Comparison of ENCODE assay signal across 17 cellular contexts in genomic region chr14:33754264-33754663, GRCh38.
A peak's percentile ranks its signal among the peaks of the same experiment; 100 is the strongest.
DNase-seq lines count a peak whose midpoint lies in the region; ATAC-seq and TF ChIP-seq lines count a peak whose summit lies in the region.
"Had no signal": no experiment of that assay in that cellular context is flagged by ENCODE, and none has a peak within 500 bp of the region (broad histone marks: within the 10 kb centered on the region; RNA-seq: fewer than 3 reads in every experiment).

No MANE protein-coding gene starts in this region.

- WGBS in sigmoid colon, 2 donors: 87 to 89% methylated on average over 4 of the region's 4 CpGs
- WGBS in tibial nerve, 2 donors: 53 to 74% methylated on average over 4 of the region's 4 CpGs

- no peaks in the 10 kb centered on the region for H3K4me1 ChIP-seq in sigmoid colon
- no peaks in the 10 kb centered on the region for H3K4me1 ChIP-seq in tibial nerve
- H3K4me1 ChIP-seq: psoas muscle, upper lobe of left lung had no signal

- TF ChIP-seq CTCF in astrocyte of the spinal cord (IDR thresholded peaks at IDR 0.05; ENCODE audit: low read depth, low read length) (no peak), sigmoid colon (IDR thresholded peaks at IDR 0.05) (no peak), tibial nerve (IDR thresholded peaks at IDR 0.05) (no peak)

- TF ChIP-seq EP300 in sigmoid colon (IDR thresholded peaks at IDR 0.05) (no peak), tibial nerve (IDR thresholded peaks at IDR 0.05) (no peak)

- in situ Hi-C loops in astrocyte of the spinal cord (cut with HindIII; ENCODE audit: low sequenced_read_pairs): no loop called here

- H3K4me3 ChIP-seq in astrocyte of the spinal cord (ENCODE audit: low read depth, low read length): no peak overlapping the region
- H3K4me3 ChIP-seq in sigmoid colon: no peak overlapping the region
- no peak overlapping the region for H3K4me3 ChIP-seq in tibial nerve
- H3K4me3 ChIP-seq: psoas muscle, upper lobe of left lung had no signal

- H3K27ac ChIP-seq in sigmoid colon (no peak overlapping the region), tibial nerve (no peak overlapping the region)
- H3K27ac ChIP-seq: psoas muscle, upper lobe of left lung had no signal

- peak; percentile 27 for DNase-seq in A172 (ENCODE audit: low spot score)
- peak; percentile 40 for DNase-seq in HS-27A (ENCODE audit: low read depth)
- DNase-seq in astrocyte of the spinal cord (ENCODE audit: low read depth, low spot score): peak; percentile 33
- peak; percentile 91 for DNase-seq in islet precursor cell
- DNase-seq in sigmoid colon: no peak
- no peak for DNase-seq in tibial nerve (ENCODE audit: low spot score in 2 of 2)
- no peak for DNase-seq in NCI-H187 (lab: John Stamatoyannopoulos, UW)
- DNase-seq: 8988T; activated CD4-positive, alpha-beta T cell treated with anti-CD3 and anti-CD28 coated beads for 36 hours; activated CD8-positive, alpha-beta memory T cell treated with anti-CD3 and anti-CD28 coated beads, Interleukin-2, amount 50 U/mL, for 48 hours; anterior cingulate cortex; CD4-positive, CD25-positive, alpha-beta regulatory T cell; MV-4-11; psoas muscle; upper lobe of left lung had no signal

- intact Hi-C loops in sigmoid colon (cut with DNase I): no loop called here

- no peak for ATAC-seq in HG02938 (IDR thresholded peaks at IDR 0.05; ENCODE audit: unreplicated experiment)
- ATAC-seq: activated CD4-positive, alpha-beta T cell treated with anti-CD3 and anti-CD28 coated beads for 36 hours; psoas muscle; stimulated activated memory B cell treated with anti-CD40 and anti-IgM and Interleukin-4, amounts not matched to agents 10 μg/mL and 1 μg/mL and 100 μg/mL, for 72 hours had no signal

- no peaks in the 10 kb centered on the region for H3K9me3 ChIP-seq in sigmoid colon
- H3K9me3 ChIP-seq in tibial nerve: no peaks in the 10 kb centered on the region
- H3K9me3 ChIP-seq: psoas muscle, upper lobe of left lung had no signal

- no peaks in the 10 kb centered on the region for H3K36me3 ChIP-seq in sigmoid colon
- no peaks in the 10 kb centered on the region for H3K36me3 ChIP-seq in tibial nerve
- H3K36me3 ChIP-seq: upper lobe of left lung had no signal

- H3K27me3 ChIP-seq in sigmoid colon: no peaks in the 10 kb centered on the region
- H3K27me3 ChIP-seq in tibial nerve: no peaks in the 10 kb centered on the region
- H3K27me3 ChIP-seq: upper lobe of left lung had no signal

- no peak for TF ChIP-seq POLR2A in sigmoid colon (IDR thresholded peaks at IDR 0.05)
- TF ChIP-seq POLR2A in tibial nerve (IDR thresholded peaks at IDR 0.05): no peak

Comparison
In these comparisons a context has a peak if more than half of its experiments do, and no peak if none do; other contexts are left out.
1. DNase-seq: peak in A172 (single experiment), HS-27A (single experiment), astrocyte of the spinal cord (single experiment) and islet precursor cell (single experiment); none in sigmoid colon (single experiment), tibial nerve (0 of 2) and NCI-H187 (0 of 2).